ENCODE assay signal across 8 cellular contexts in genomic region chr7:21426958-21427860, GRCh38. TPM values are rescaled to one million over a fixed set of nuclear protein-coding genes. Genes with fewer than 3 reads are reported as not detected.
A peak's percentile ranks its signal among the peaks of the same experiment; 100 is the strongest.
DNase-seq lines count a peak whose midpoint lies in the region; ATAC-seq and TF ChIP-seq lines count a peak whose summit lies in the region.

No MANE protein-coding gene starts in this region.

- H3K9me3 ChIP-seq in fibroblast of lung (ENCODE audit: control insufficient read depth, insufficient read depth, low read depth, low read length): no peaks in the 10 kb centered on the region
- no peaks in the 10 kb centered on the region for H3K9me3 ChIP-seq in naive thymus-derived CD4-positive, alpha-beta T cell (ENCODE audit: control insufficient read depth in 2 of 3, low read length in 3 of 3)

- TF ChIP-seq CTCF in GM23338 (conservative IDR thresholded peaks at IDR 0.05; ENCODE audit: low read depth in 2 of 2): no peak
- TF ChIP-seq CTCF in fibroblast of lung (conservative IDR thresholded peaks at IDR 0.05 in 1 of 2, IDR thresholded peaks at IDR 0.05 in 1 of 2; ENCODE audit: low read depth in 1 of 2, low read length in 2 of 2): no peak

- H3K79me2 ChIP-seq in GM23338 (replicated peaks; ENCODE audit: insufficient read depth): peaks cover 38% of the 10 kb centered on the region
- no peaks in the 10 kb centered on the region for H3K79me2 ChIP-seq in fibroblast of lung (ENCODE audit: control insufficient read depth, insufficient read depth, low read length)

- DNase-seq in Daoy (ENCODE audit: low read depth) (peak; percentile 100), GM23338 (ENCODE audit: low spot score) (peak; percentile 99), Kasumi-1 (lab: John Stamatoyannopoulos, UW) (peak; percentile 99), RKO (ENCODE audit: low spot score) (peak; percentile 96), fibroblast of lung (ENCODE audit: low read depth in 2 of 2) (peak; percentile 98)
- peak; percentile 98 to 100 for DNase-seq in activated T-helper 1 cell treated with anti-CD3 and anti-CD28 coated beads, Interleukin-2, amount 50 U/mL, for 16 hours (ENCODE audit: low read depth in 1 of 2, low spot score in 1 of 2)
- DNase-seq in naive thymus-derived CD4-positive, alpha-beta T cell: peak; percentile 98 to 100 (median 99)

- peaks cover 20% of the 10 kb centered on the region for H3K36me3 Mint-ChIP-seq in GM23338 (ENCODE audit: low read depth)
- peaks cover 4 to 26% (median 17%) of the 10 kb centered on the region in 5 donors for H3K36me3 Mint-ChIP-seq in naive thymus-derived CD4-positive, alpha-beta T cell
- H3K36me3 Mint-ChIP-seq in stimulated activated memory B cell treated with anti-CD40 and anti-IgM and Interleukin-4, amounts not matched to agents 10 μg/mL and 1 μg/mL and 100 μg/mL, for 72 hours: peaks cover 10% of the 10 kb centered on the region

- peak overlapping the region; percentile 100 for H3K27ac ChIP-seq in GM23338 (ENCODE audit: low read depth)
- peak overlapping the region; percentile 93 for H3K27ac ChIP-seq in fibroblast of lung (ENCODE audit: insufficient read depth, low read length)
- H3K27ac ChIP-seq in naive thymus-derived CD4-positive, alpha-beta T cell (ENCODE audit: low read depth, low read length): peak overlapping the region; percentile 99

- H3K4me3 Mint-ChIP-seq in GM23338: peak overlapping the region; percentile 97
- peak overlapping the region; percentile 94 to 99 (median 98) for H3K4me3 Mint-ChIP-seq in naive thymus-derived CD4-positive, alpha-beta T cell
- H3K4me3 Mint-ChIP-seq in stimulated activated memory B cell treated with anti-CD40 and anti-IgM and Interleukin-4, amounts not matched to agents 10 μg/mL and 1 μg/mL and 100 μg/mL, for 72 hours: peak overlapping the region; percentile 100

- H3K4me3 ChIP-seq in GM23338 (peak overlapping the region; percentile 91), fibroblast of lung (replicated peaks in 1 of 4; ENCODE audit: control extremely low read depth in 1 of 4, insufficient read depth in 1 of 4, low read depth in 3 of 4, low read length in 4 of 4) (peak overlapping the region; percentile 67 to 97 (median 91))
- peak overlapping the region; percentile 99 for H3K4me3 ChIP-seq in naive thymus-derived CD4-positive, alpha-beta T cell (ENCODE audit: low read length)

- intact Hi-C loops in naive thymus-derived CD4-positive, alpha-beta T cell (cut with micrococcal nuclease): loop anchor here (1.0 to 10.0 kb wide), 21 partner anchors 14 to 1755 kb away; partner anchors contain the start of genes CDCA7L (in 2 of the 2), HYCC1 (in 1 of the 2), KLHL7 (in 1 of the 2) and NUP42 (in 1 of the 2)

- H3K4me1 Mint-ChIP-seq in GM23338: peaks cover 37% of the 10 kb centered on the region
- peaks cover 24 to 51% (median 50%) of the 10 kb centered on the region in 7 donors for H3K4me1 Mint-ChIP-seq in naive thymus-derived CD4-positive, alpha-beta T cell
- H3K4me1 Mint-ChIP-seq in stimulated activated memory B cell treated with anti-CD40 and anti-IgM and Interleukin-4, amounts not matched to agents 10 μg/mL and 1 μg/mL and 100 μg/mL, for 72 hours: peaks cover 42% of the 10 kb centered on the region

- H3K4me2 ChIP-seq in GM23338: peak overlapping the region; percentile 97
- H3K4me2 ChIP-seq in fibroblast of lung (ENCODE audit: extremely low read depth, insufficient read depth, low read length): peak overlapping the region; percentile 93

- H2AFZ ChIP-seq in GM23338 (peak overlapping the region; percentile 92), fibroblast of lung (ENCODE audit: low read length) (peak overlapping the region; percentile 87)

- H3K27me3 ChIP-seq in GM23338 (ENCODE audit: insufficient read depth) (no peaks in the 10 kb centered on the region), fibroblast of lung (ENCODE audit: control insufficient read depth, insufficient read depth, low read length) (no peaks in the 10 kb centered on the region)
- no peaks in the 10 kb centered on the region for H3K27me3 ChIP-seq in naive thymus-derived CD4-positive, alpha-beta T cell (ENCODE audit: control insufficient read depth in 2 of 2, insufficient read depth in 2 of 2, low read length in 2 of 2)

- H4K20me1 ChIP-seq in GM23338 (replicated peaks; ENCODE audit: insufficient read depth) (peaks cover 10% of the 10 kb centered on the region; the same call in 1 of the 2 replicates), fibroblast of lung (ENCODE audit: control insufficient read depth, extremely low read depth, insufficient read depth, low read length) (no peaks in the 10 kb centered on the region)

- H3K9me3 Mint-ChIP-seq in GM23338: no peaks in the 10 kb centered on the region
- no peaks in the 10 kb centered on the region for H3K9me3 Mint-ChIP-seq in naive thymus-derived CD4-positive, alpha-beta T cell
- no peaks in the 10 kb centered on the region for H3K9me3 Mint-ChIP-seq in stimulated activated memory B cell treated with anti-CD40 and anti-IgM and Interleukin-4, amounts not matched to agents 10 μg/mL and 1 μg/mL and 100 μg/mL, for 72 hours

- H3K4me1 ChIP-seq in GM23338 (ENCODE audit: insufficient read depth) (peaks cover 40% of the 10 kb centered on the region), fibroblast of lung (ENCODE audit: control insufficient read depth, extremely low read depth, insufficient read depth, low read length) (no peaks in the 10 kb centered on the region)
- H3K4me1 ChIP-seq in naive thymus-derived CD4-positive, alpha-beta T cell (ENCODE audit: control insufficient read depth in 2 of 2, insufficient read depth in 2 of 2, low read length in 2 of 2): peaks cover 36 to 41% of the 10 kb centered on the region in 2 donors

- CTCF ChIA-PET in naive thymus-derived CD4-positive, alpha-beta T cell (lab: Charles Lee): interaction anchor here (0.7 to 1.5 kb wide), 3 partner anchors 74 to 340 kb away, joined by 3 read pairs; no protein-coding TSS in a partner anchor

- H3K27me3 Mint-ChIP-seq in GM23338 (ENCODE audit: insufficient read depth, low read depth, poor library complexity): peaks cover 14% of the 10 kb centered on the region
- no peaks in the 10 kb centered on the region for H3K27me3 Mint-ChIP-seq in naive thymus-derived CD4-positive, alpha-beta T cell
- H3K27me3 Mint-ChIP-seq in stimulated activated memory B cell treated with anti-CD40 and anti-IgM and Interleukin-4, amounts not matched to agents 10 μg/mL and 1 μg/mL and 100 μg/mL, for 72 hours: no peaks in the 10 kb centered on the region

- ATAC-seq in GM23338: peak; percentile 83
- peak; percentile 85 for ATAC-seq in naive thymus-derived CD4-positive, alpha-beta T cell
- ATAC-seq in stimulated activated memory B cell treated with anti-CD40 and anti-IgM and Interleukin-4, amounts not matched to agents 10 μg/mL and 1 μg/mL and 100 μg/mL, for 72 hours: peak; percentile 90

- H3F3A ChIP-seq in GM23338 (replicated peaks; ENCODE audit: low read depth): peaks cover 8% of the 10 kb centered on the region

- no peaks in the 10 kb centered on the region for H3K36me3 ChIP-seq in GM23338 (ENCODE audit: insufficient read depth)
- no peaks in the 10 kb centered on the region for H3K36me3 ChIP-seq in fibroblast of lung (ENCODE audit: control insufficient read depth, insufficient read depth, low read length)
- peaks cover 0 to 9% (median 8%) of the 10 kb centered on the region in 3 experiments for H3K36me3 ChIP-seq in naive thymus-derived CD4-positive, alpha-beta T cell (ENCODE audit: control insufficient read depth in 2 of 3, insufficient read depth in 3 of 3, low read length in 3 of 3)

- H3K9me2 ChIP-seq in GM23338 (ENCODE audit: insufficient read depth): 0 out of 2 replicates have a peak, but pooled peaks cover 3% of the 10 kb centered on the region

- H3K27ac Mint-ChIP-seq in GM23338: peak overlapping the region; percentile 100
- H3K27ac Mint-ChIP-seq in naive thymus-derived CD4-positive, alpha-beta T cell: peak overlapping the region; percentile 94 to 100 (median 99)
- peak overlapping the region; percentile 100 for H3K27ac Mint-ChIP-seq in stimulated activated memory B cell treated with anti-CD40 and anti-IgM and Interleukin-4, amounts not matched to agents 10 μg/mL and 1 μg/mL and 100 μg/mL, for 72 hours

- peak overlapping the region; percentile 68 for H3K9ac ChIP-seq in fibroblast of lung (ENCODE audit: insufficient read depth, low read length)

- POLR2A ChIA-PET in naive thymus-derived CD4-positive, alpha-beta T cell (lab: Charles Lee): interaction anchor here (0.6 to 2.4 kb wide), 10 partner anchors 8 to 522 kb away, joined by 3 to 15 read pairs (median 4); no protein-coding TSS in a partner anchor

TF ChIP-seq in GM23338, 12 proteins besides CTCF, POLR2A, EP300 and RAD21:
- peak; percentile 77 for TF ChIP-seq POLR2AphosphoS5 (IDR thresholded peaks at IDR 0.05; ENCODE audit: low read depth)
- TF ChIP-seq CREB1 (CRISPR knock-in tag; IDR thresholded peaks at IDR 0.05; ENCODE audit: low read depth): peak; percentile 87
- TF ChIP-seq ETS1 (IDR thresholded peaks at IDR 0.05): peak; percentile 90
- TF ChIP-seq ZNF114 (CRISPR knock-in tag; IDR thresholded peaks at IDR 0.05): no peak

RNA-seq across cellular contexts. Expression of gene SP4, which starts 0.7 kb away (rescaled TPM):
- total RNA-seq in Daoy (2014; rRNA removed; shearing (Covaris generic)): 15.3 and 19.3 TPM in 2 replicates
- 36.7 and 41.6 TPM in 2 replicates for total RNA-seq in GM23338 (2014; rRNA removed; shearing (Covaris generic))
- polyA plus RNA-seq in GM23338 (2016; fragmentation: Nextera tagmentation; extraction: Ambion mirVana) (10.7 and 11.9 TPM in 2 replicates), fibroblast of lung (2.7 and 2.9 TPM in 2 replicates)
- total RNA-seq in fibroblast of lung: 4.9 and 8.8 TPM in 2 replicates
- 1.2 and 1.3 TPM in 2 replicates for polyA plus RNA-seq in fibroblast of lung (2012)
- polyA minus RNA-seq in fibroblast of lung (ENCODE audit: low replicate concordance): 0.39 and 3.0 TPM in 2 replicates
- total RNA-seq in naive thymus-derived CD4-positive, alpha-beta T cell: 10 to 100 TPM; 41.9 to 48.5 (median 45.8) TPM
- 10 to 100 TPM; 13.6 to 15.9 TPM for polyA plus RNA-seq in naive thymus-derived CD4-positive, alpha-beta T cell

Comparison
In these comparisons a context has a peak if more than half of its experiments do, and no peak if none do; other contexts are left out.
1. Peak in every context shown above with its lines: DNase-seq, ATAC-seq, H3K4me3 ChIP-seq and H3K27ac ChIP-seq.